In the genomic region with DNA sequence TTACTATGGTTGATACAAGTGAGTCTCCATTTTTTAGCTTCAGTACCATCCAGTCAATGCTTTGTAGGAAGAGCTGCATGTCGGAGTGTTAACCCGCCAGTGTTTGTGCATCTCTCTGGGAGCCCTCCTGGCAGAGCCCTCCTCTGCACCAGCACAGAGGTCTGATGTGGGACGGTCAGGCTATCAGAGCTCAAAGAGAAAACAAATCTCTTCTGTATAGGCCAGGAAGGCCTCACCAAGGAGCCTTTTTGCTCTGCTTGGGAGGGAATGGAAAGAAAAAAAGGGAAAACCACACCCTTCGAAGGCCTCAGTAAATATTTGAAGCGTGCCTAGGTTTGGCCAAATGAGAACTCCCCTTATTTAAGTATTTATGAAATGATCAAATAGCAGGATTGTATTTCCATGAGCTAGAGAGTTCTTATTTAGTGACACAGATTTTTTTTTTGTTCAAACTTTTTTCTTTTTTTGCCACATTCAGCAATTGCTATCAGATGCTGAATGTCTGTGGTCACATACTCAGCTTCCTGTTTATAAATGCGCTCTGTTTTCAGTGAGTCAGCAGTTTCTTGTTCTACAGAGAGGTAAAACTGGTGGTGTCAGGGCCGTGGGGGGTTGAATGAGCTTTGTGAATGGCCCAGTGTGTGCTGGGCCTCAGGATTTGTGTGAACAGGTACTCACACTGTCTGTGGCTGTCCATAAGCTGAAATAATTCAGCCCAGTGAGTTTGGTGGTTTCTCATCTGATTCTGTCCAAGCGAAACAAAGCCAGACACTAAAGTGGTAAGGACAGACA, we compare ENCODE assay signal across 8 cellular contexts.
A peak's percentile ranks its signal among the peaks of the same experiment; 100 is the strongest.
DNase-seq lines count a peak whose midpoint lies in the region; ATAC-seq and TF ChIP-seq lines count a peak whose summit lies in the region.

No MANE protein-coding gene starts in this region.

- H3K36me3 ChIP-seq in left ventricle myocardium inferior (no peaks in the 10 kb centered on the region), skeletal muscle tissue (ENCODE audit: control insufficient read depth in 3 of 3, insufficient read depth in 3 of 3, low read length in 3 of 3) (no peaks in the 10 kb centered on the region), BE2C (no peaks in the 10 kb centered on the region)

- H3K27me3 ChIP-seq in left ventricle myocardium inferior (ENCODE audit: low read depth) (no peaks in the 10 kb centered on the region), skeletal muscle tissue (ENCODE audit: control insufficient read depth in 3 of 3, insufficient read depth in 3 of 3, low read length in 3 of 3) (no peaks in the 10 kb centered on the region), BE2C (no peaks in the 10 kb centered on the region)

- peaks cover 13% of the 10 kb centered on the region for H3K4me1 Mint-ChIP-seq in activated naive CD8-positive, alpha-beta T cell treated with anti-CD3 and anti-CD28 coated beads for 36 hours

- no peaks in the 10 kb centered on the region for H3K9me3 Mint-ChIP-seq in activated naive CD8-positive, alpha-beta T cell treated with anti-CD3 and anti-CD28 coated beads for 36 hours

- H3K4me3 ChIP-seq in left ventricle myocardium inferior (no peak overlapping the region), skeletal muscle tissue (ENCODE audit: low read length in 3 of 3) (no peak overlapping the region), BE2C (ENCODE audit: low read depth, low read length) (no peak overlapping the region)

- TF ChIP-seq CTCF in left ventricle myocardium inferior (IDR thresholded peaks at IDR 0.05; ENCODE audit: borderline replicate concordance) (no peak), BE2C (IDR thresholded peaks at IDR 0.05; ENCODE audit: low read depth, low read length) (no peak)

- H3K4me1 ChIP-seq in left ventricle myocardium inferior (peaks cover 20% of the 10 kb centered on the region), skeletal muscle tissue (ENCODE audit: control insufficient read depth in 3 of 3, insufficient read depth in 3 of 3, low read length in 3 of 3) (peaks cover 0 to 5% (median 5%) of the 10 kb centered on the region in 3 donors), BE2C (0 out of 2 replicates have a peak, but pooled peaks cover 3% of the 10 kb centered on the region)

- intact Hi-C loops in left ventricle myocardium inferior (cut with micrococcal nuclease): no loop called here

- no peak overlapping the region for H3K9ac ChIP-seq in skeletal muscle tissue (ENCODE audit: low read depth in 1 of 3, low read length in 3 of 3)

- no peaks in the 10 kb centered on the region for H3K36me3 Mint-ChIP-seq in activated naive CD8-positive, alpha-beta T cell treated with anti-CD3 and anti-CD28 coated beads for 36 hours

- no peaks in the 10 kb centered on the region for H3K27me3 Mint-ChIP-seq in activated naive CD8-positive, alpha-beta T cell treated with anti-CD3 and anti-CD28 coated beads for 36 hours

- peak overlapping the region; percentile 62 for H3K27ac ChIP-seq in left ventricle myocardium inferior (replicated peaks)
- H3K27ac ChIP-seq in skeletal muscle tissue (ENCODE audit: low read depth, low read length): peak overlapping the region; percentile 71

- ATAC-seq in GM18498 (IDR thresholded peaks at IDR 0.05; ENCODE audit: unreplicated experiment) (peak; percentile 88), HG02885 (IDR thresholded peaks at IDR 0.05; ENCODE audit: poor library complexity, unreplicated experiment) (peak; percentile 88), GM19452 (IDR thresholded peaks at IDR 0.05; ENCODE audit: unreplicated experiment) (no peak)

- H3K9me3 ChIP-seq in left ventricle myocardium inferior (replicated peaks) (no peaks in the 10 kb centered on the region), skeletal muscle tissue (ENCODE audit: control insufficient read depth in 3 of 3, low read length in 3 of 3) (no peaks in the 10 kb centered on the region), BE2C (no peaks in the 10 kb centered on the region)

- no peak overlapping the region for H3K4me3 Mint-ChIP-seq in activated naive CD8-positive, alpha-beta T cell treated with anti-CD3 and anti-CD28 coated beads for 36 hours

- H3K27ac Mint-ChIP-seq in activated naive CD8-positive, alpha-beta T cell treated with anti-CD3 and anti-CD28 coated beads for 36 hours: peak overlapping the region; percentile 35

- peak; percentile 94 for DNase-seq in RPMI7951 (ENCODE audit: low read depth)
- DNase-seq in activated naive CD8-positive, alpha-beta T cell treated with anti-CD3 and anti-CD28 coated beads for 36 hours: no peak
- no peak for DNase-seq in left ventricle myocardium inferior
- no peak for DNase-seq in BE2C
